ENCODE assay signal across 34 cellular contexts in the genomic region with DNA sequence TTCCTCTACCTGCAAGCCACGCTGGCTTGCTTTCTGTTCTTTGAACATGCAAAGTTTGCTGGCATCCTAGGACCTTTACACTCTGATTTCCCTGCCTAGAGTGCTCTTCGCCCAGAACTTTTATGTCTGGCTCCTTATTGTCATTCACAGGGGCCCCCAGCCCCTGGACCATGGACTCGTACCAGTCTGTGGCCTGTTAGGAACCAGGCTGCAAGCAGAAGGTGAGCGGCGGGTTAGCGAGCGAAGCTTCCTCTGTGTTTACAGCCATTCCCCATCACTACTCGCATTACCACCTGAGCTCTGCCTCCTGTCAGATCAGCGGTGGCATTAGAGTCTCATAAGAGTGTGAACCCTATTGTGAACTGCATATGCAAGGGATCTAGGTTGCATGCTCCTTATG.
"Had no signal": no experiment of that assay in that cellular context is flagged by ENCODE, and none has a peak within 500 bp of the region (broad histone marks: within the 10 kb centered on the region; RNA-seq: fewer than 3 reads in every experiment).

No MANE protein-coding gene starts in this region.

- H3K36me3 ChIP-seq: brain microvascular endothelial cell, breast epithelium, cardiac muscle cell had no signal

- FAIRE-seq: astrocyte, bronchial epithelial cell had no signal

- H3K27me3 ChIP-seq: adrenal gland, ascending aorta, body of pancreas, brain microvascular endothelial cell, breast epithelium, cardiac muscle cell had no signal

- DNase-seq: activated effector memory CD4-positive, alpha-beta T cell treated with anti-CD3 and anti-CD28 coated beads, Interleukin-2, amount 50 U/mL, for 16 hours; activated effector memory CD4-positive, alpha-beta T cell treated with Interleukin-2 at 50 U/mL for 16 hours; activated gamma-delta T cell; activated gamma-delta T cell treated with Interleukin-2 at 50 U/mL for 16 hours; activated naive CD4-positive, alpha-beta T cell; activated naive CD4-positive, alpha-beta T cell treated with anti-CD3 and anti-CD28 coated beads for 36 hours; activated naive CD4-positive, alpha-beta T cell treated with anti-CD3 and anti-CD28 coated beads, Interleukin-2, amount 10 ng/mL, durations not matched to agents 7 days and 5 days; activated naive CD4-positive, alpha-beta T cell treated with anti-CD3 and anti-CD28 coated beads, Interleukin-2, amount 50 U/mL, for 16 hours; activated naive CD4-positive, alpha-beta T cell treated with Interleukin-2 at 50 U/mL for 16 hours; activated naive CD8-positive, alpha-beta T cell treated with anti-CD3 and anti-CD28 coated beads for 36 hours; activated naive CD8-positive, alpha-beta T cell treated with anti-CD3 and anti-CD28 coated beads, Interleukin-2, amount 10 ng/mL, durations not matched to agents 7 days and 5 days; activated naive CD8-positive, alpha-beta T cell treated with anti-CD3 and anti-CD28 coated beads, Interleukin-2, amount 50 U/mL, for 24 hours; activated T-cell treated with anti-CD3 and anti-CD28 coated beads, Interleukin-2, amount 50 U/mL, for 1 hour; activated T-cell treated with anti-CD3 and anti-CD28 coated beads, Interleukin-2, amount 50 U/mL, for 24 hours; activated T-cell treated with anti-CD3 and anti-CD28 coated beads, Interleukin-2, amount 50 U/mL, for 4 hours; activated T-cell treated with anti-CD3 and anti-CD28 coated beads, Interleukin-2, amount 50 U/mL, for 48 hours; activated T-cell treated with anti-CD3 and anti-CD28 coated beads, Interleukin-2, amount 50 U/mL, for 72 hours; adrenal gland; amniotic stem cell; amygdala; anterior cingulate cortex; aorta; body of pancreas; brain microvascular endothelial cell; caudate nucleus; central memory CD4-positive, alpha-beta T cell; cerebellar nuclear complex had no signal

- H3K9me3 ChIP-seq: adrenal gland, ascending aorta, body of pancreas, breast epithelium had no signal

- H3K4me3 ChIP-seq: adrenal gland, ascending aorta, body of pancreas, breast epithelium, cardiac muscle cell had no signal

- H3K27ac ChIP-seq: adrenal gland, ascending aorta, body of pancreas, brain microvascular endothelial cell, breast epithelium, cardiac muscle cell had no signal

- H3K4me1 ChIP-seq: adrenal gland, ascending aorta, body of pancreas, breast epithelium had no signal

- ATAC-seq: activated naive CD4-positive, alpha-beta T cell treated with anti-CD3 and anti-CD28 coated beads, Interleukin-2, amount 50 U/mL, for 72 hours; activated naive CD8-positive, alpha-beta T cell treated with anti-CD3 and anti-CD28 coated beads, Interleukin-2, amount 50 U/mL, for 24 hours; activated T-cell treated with anti-CD3 and anti-CD28 coated beads, Interleukin-2, amount 50 U/mL, for 4 hours; activated T-cell treated with anti-CD3 and anti-CD28 coated beads, Interleukin-2, amount 50 U/mL, for 72 hours; activated T-helper 17 cell treated with anti-CD3 and anti-CD28 coated beads, Interleukin-2, amount 50 U/mL, for 72 hours; body of pancreas had no signal
